15 cellular contexts compared by ENCODE assay signal in genomic region chr5:91110709-91111108, GRCh38.
DNase-seq lines count a peak whose midpoint lies in the region; ATAC-seq and TF ChIP-seq lines count a peak whose summit lies in the region.
"Had no signal": no experiment of that assay in that cellular context is flagged by ENCODE, and none has a peak within 500 bp of the region (broad histone marks: within the 10 kb centered on the region; RNA-seq: fewer than 3 reads in every experiment).

No MANE protein-coding gene starts in this region.

- CTCF ChIA-PET in AG04449 (lab: Yijun Ruan, JAX): interaction anchor here (0.8 to 6.8 kb wide), 5 partner anchors 8 to 275 kb away, joined by 3 to 87 read pairs (median 4); partner anchors contain the start of gene ARRDC3
- CTCF ChIA-PET in GM10248 (lab: Yijun Ruan, JAX): interaction anchor here (1.0 to 2.3 kb wide), 2 partner anchors 9 to 309 kb away, joined by 4 to 6 read pairs; no protein-coding TSS in a partner anchor

- intact Hi-C loops in psoas muscle (cut with DNase I): no loop called here

- DNase-seq in AG04449 (ENCODE audit: low read depth, low spot score): peak; percentile 46
- DNase-seq in LHCN-M2 (ENCODE audit: low read depth): peak; percentile 49
- DNase-seq in fibroblast of the aortic adventitia (ENCODE audit: low read depth): peak; percentile 77
- DNase-seq in psoas muscle: no peak
- no peak for DNase-seq in GM10248 (ENCODE audit: extremely low spot score)
- no peak for DNase-seq in NCI-H1694 treated with DMSO at 0.1 percent for 48 hours (lab: John Stamatoyannopoulos, UW)
- no peak for DNase-seq in ACHN
- DNase-seq: Caco-2, foreskin keratinocyte, NCI-H2029 treated with DMSO at 0.1 percent for 48 hours, NCI-H524 treated with DMSO at 0.1 percent for 48 hours, PC-3, WERI-Rb-1 had no signal

- ATAC-seq in psoas muscle: peak; percentile 27 to 95 (median 88)
- ATAC-seq in GM21723 (IDR thresholded peaks at IDR 0.05; ENCODE audit: unreplicated experiment): no peak
- ATAC-seq: foreskin keratinocyte, PC-3 had no signal

- H3K27me3 ChIP-seq in psoas muscle (ENCODE audit: insufficient read depth in 3 of 3, low read length in 2 of 3): no peaks in the 10 kb centered on the region
- H3K27me3 ChIP-seq: foreskin keratinocyte had no signal

- no peak overlapping the region for H3K27ac ChIP-seq in psoas muscle
- H3K27ac ChIP-seq: foreskin keratinocyte, thoracic aorta, WERI-Rb-1 had no signal

- POLR2A ChIA-PET in AG04449 (lab: Yijun Ruan, JAX): interaction anchor here (0.7 kb wide), 1 partner anchor 272 kb away, joined by 4 read pairs; the partner anchor contains the start of gene ARRDC3
- POLR2A ChIA-PET in GM10248 (lab: Yijun Ruan, JAX): no interaction called here

- 10 to 12% (median 10%) methylated on average over 5 of the region's 5 CpGs for WGBS in psoas muscle, 3 donors

- in situ Hi-C loops in ACHN (cut with HindIII; ENCODE audit: low pct_ligation_motif_present, low pct_unique_long_range_greater_than_20kb, low sequenced_read_pairs): loop anchor here (25.0 kb wide), 1 partner anchor 277 kb away; the partner anchor contains the start of gene ARRDC3

- H3K9me3 ChIP-seq in psoas muscle: peaks cover 5% of the 10 kb centered on the region
- H3K9me3 ChIP-seq: thoracic aorta had no signal

- TF ChIP-seq CTCF in AG04449 (IDR thresholded peaks at IDR 0.05; ENCODE audit: insufficient read depth, low read length, missing control alignments) (no peak), fibroblast of the aortic adventitia (IDR thresholded peaks at IDR 0.05; ENCODE audit: insufficient read depth, low read length) (no peak), psoas muscle (IDR thresholded peaks at IDR 0.05) (no peak), GM10248 (IDR thresholded peaks at IDR 0.05; ENCODE audit: control extremely low read depth, extremely low read depth, low read depth, missing control alignments) (no peak)

- peaks cover 7% of the 10 kb centered on the region for H3K4me1 ChIP-seq in psoas muscle
- H3K4me1 ChIP-seq: Caco-2, foreskin keratinocyte had no signal

- H3K36me3 ChIP-seq in psoas muscle (ENCODE audit: insufficient read depth in 1 of 2, low read depth in 1 of 2): no peaks in the 10 kb centered on the region
- H3K36me3 ChIP-seq: thoracic aorta had no signal

- no peak overlapping the region for H3K4me3 ChIP-seq in AG04449 (ENCODE audit: low read depth, low read length)
- H3K4me3 ChIP-seq in fibroblast of the aortic adventitia (ENCODE audit: low read depth, low read length): no peak overlapping the region
- no peak overlapping the region for H3K4me3 ChIP-seq in psoas muscle
- H3K4me3 ChIP-seq: thoracic aorta had no signal

Comparison
In these comparisons a context has a peak if more than half of its experiments do, and no peak if none do; other contexts are left out.
1. DNase-seq: peak in AG04449 (single experiment), LHCN-M2 (single experiment) and fibroblast of the aortic adventitia (single experiment); none in psoas muscle (0 of 2), GM10248 (single experiment), NCI-H1694 treated with DMSO at 0.1 percent for 48 hours (single experiment) and ACHN (single experiment).